Comparison of ENCODE assay signal across 8 cellular contexts in genomic region chr22:28948860-28949551, GRCh38.
DNase-seq lines count a peak whose midpoint lies in the region; ATAC-seq, FAIRE-seq and TF ChIP-seq lines count a peak whose summit lies in the region.
"Not testable (repeated sequence)": the region's sequence is repeated elsewhere in the genome, so short reads cannot be mapped to it uniquely, and the experiment has no call there.

No MANE protein-coding gene starts in this region.

- ATAC-seq in HepG2, result not testable (repeated sequence)

- H3K36me3 Mint-ChIP-seq in Calu3 (ENCODE audit: insufficient read depth, unreplicated experiment), result not testable (repeated sequence)
- H3K36me3 Mint-ChIP-seq in mesothelial cell of epicardium, result peaks cover 28% of the 10 kb centered on the region
- H3K36me3 Mint-ChIP-seq in nephron progenitor cell (ENCODE audit: low read depth), result peaks cover 35% of the 10 kb centered on the region

- H3K4me3 Mint-ChIP-seq in Calu3 (ENCODE audit: low read depth, unreplicated experiment); mesothelial cell of epicardium; nephron progenitor cell: not testable (repeated sequence)

- H3K27ac Mint-ChIP-seq in Calu3 (ENCODE audit: unreplicated experiment), result peak overlapping the region; percentile 53
- H3K27ac Mint-ChIP-seq in mesothelial cell of epicardium, result peak overlapping the region; percentile 64
- H3K27ac Mint-ChIP-seq in nephron progenitor cell, result peak overlapping the region; percentile 42

- TF ChIP-seq CTCF in Calu3 (IDR thresholded peaks at IDR 0.05; ENCODE audit: unreplicated experiment); HepG2 (CRISPR knock-in tag; IDR thresholded peaks at IDR 0.05); mesothelial cell of epicardium (IDR thresholded peaks at IDR 0.05; ENCODE audit: unreplicated experiment); nephron progenitor cell (IDR thresholded peaks at IDR 0.05); vagina (IDR thresholded peaks at IDR 0.05): not testable (repeated sequence)

- TF ChIP-seq RAD21 in HepG2 (CRISPR knock-in tag; IDR thresholded peaks at IDR 0.05), result not testable (repeated sequence)

- intact Hi-C loops in Calu3 (cut with micrococcal nuclease; ENCODE audit: unreplicated experiment); HepG2 (cut with micrococcal nuclease; ENCODE audit: unreplicated experiment); vagina (cut with DNase I): not testable (repeated sequence)

- peak overlapping the region; percentile 34; the same call in 1 of the 2 replicates for H3K4me2 ChIP-seq in HepG2 (ENCODE audit: low read depth, low read length)

- H3K9ac ChIP-seq in SK-N-MC (ENCODE audit: insufficient read length), result peak overlapping the region; percentile 39
- not testable (repeated sequence) for H3K9ac ChIP-seq in duodenal mucosa (ENCODE audit: low read depth in 1 of 2, low read length in 2 of 2); HepG2 (ENCODE audit: insufficient read depth, low read depth, low read length)

- not testable (repeated sequence) for H3K9me3 ChIP-seq in SK-N-MC (ENCODE audit: low read depth, low read length); small intestine (ENCODE audit: control insufficient read depth, low read depth); vagina
- H3K9me3 ChIP-seq in duodenal mucosa (ENCODE audit: control insufficient read depth in 1 of 2, low read length in 2 of 2) (peaks cover 11 to 13% of the 10 kb centered on the region in 2 donors), HepG2 (ENCODE audit: low read length) (peaks cover 10% of the 10 kb centered on the region; the same call in 1 of the 2 replicates)

- CTCF ChIA-PET in Calu3 (lab: Charles Lee), result interaction anchor here (1.0 kb wide), 1 partner anchor 15 kb away, joined by 3 read pairs; no protein-coding TSS in a partner anchor
- CTCF ChIA-PET in HepG2 (lab: Yijun Ruan, JAX; ENCODE audit: low intra/inter-chr PET ratio, low total read pairs), result not testable (repeated sequence)

- peak overlapping the region; percentile 59 for H3K4me3 ChIP-seq in SK-N-MC
- not testable (repeated sequence) for H3K4me3 ChIP-seq in duodenal mucosa (ENCODE audit: low read depth in 1 of 2, low read length in 2 of 2); HepG2 (replicated peaks in 1 of 3; ENCODE audit: insufficient read depth in 1 of 3, low read depth in 2 of 3, low read length in 3 of 3); small intestine (ENCODE audit: low read depth in 1 of 2, low read length in 2 of 2); vagina

- POLR2A ChIA-PET in HepG2 (lab: Yijun Ruan, JAX), result interaction anchor here (0.6 to 0.8 kb wide), 2 partner anchors 83 to 84 kb away, joined by 3 to 4 read pairs; no protein-coding TSS in a partner anchor

- not testable (repeated sequence) for TF ChIP-seq EP300 in HepG2 (IDR thresholded peaks at IDR 0.05; ENCODE audit: low read depth in 2 of 2, low read length in 2 of 2); HepG2 (CRISPR knock-in tag; IDR thresholded peaks at IDR 0.05; ENCODE audit: borderline replicate concordance)

- 96% methylated on average over 10 of the region's 10 CpGs for WGBS in HepG2 (ENCODE audit: low lambda C conversion rate)
- WGBS in small intestine, 3 donors, result 21 to 72% (median 45%) methylated on average over 10 of the region's 10 CpGs

- not testable (repeated sequence) for H3K27me3 Mint-ChIP-seq in Calu3 (ENCODE audit: unreplicated experiment); mesothelial cell of epicardium (ENCODE audit: low read depth); nephron progenitor cell (ENCODE audit: low read depth, poor library complexity)

- H3K4me1 Mint-ChIP-seq in Calu3 (ENCODE audit: low read depth, unreplicated experiment), result peaks cover 47% of the 10 kb centered on the region
- peaks cover 48% of the 10 kb centered on the region for H3K4me1 Mint-ChIP-seq in mesothelial cell of epicardium
- peaks cover 49% of the 10 kb centered on the region for H3K4me1 Mint-ChIP-seq in nephron progenitor cell

- TF ChIP-seq POLR2A in HepG2 (IDR thresholded peaks at IDR 0.05; ENCODE audit: insufficient read depth in 1 of 2, low read depth in 2 of 2, low read length in 2 of 2); vagina (IDR thresholded peaks at IDR 0.05): not testable (repeated sequence)

- in situ Hi-C loops in HepG2 (cut with HindIII; ENCODE audit: extremely low pct_ligation_motif_present, low pct_unique_long_range_greater_than_20kb), result not testable (repeated sequence)

- not testable (repeated sequence) for H3K36me3 ChIP-seq in SK-N-MC (ENCODE audit: insufficient read depth, low read length); duodenal mucosa (ENCODE audit: control insufficient read depth in 1 of 2, insufficient read depth in 2 of 2, low read length in 2 of 2); small intestine (ENCODE audit: control insufficient read depth in 2 of 2, insufficient read depth in 2 of 2, low read length in 2 of 2); vagina
- peaks cover 0 to 21% of the 10 kb centered on the region in 2 experiments; a peak in 2 of 5 replicates for H3K36me3 ChIP-seq in HepG2 (replicated peaks in 1 of 2; ENCODE audit: control insufficient read depth in 1 of 2, insufficient read depth in 2 of 2, low read length in 2 of 2)

- H3K4me1 ChIP-seq in duodenal mucosa (ENCODE audit: control insufficient read depth in 1 of 2, insufficient read depth in 2 of 2, low read length in 2 of 2) (peaks cover 9 to 33% of the 10 kb centered on the region in 2 donors), HepG2 (ENCODE audit: insufficient read depth, low read length) (peaks cover 78% of the 10 kb centered on the region), vagina (peaks cover 45% of the 10 kb centered on the region)
- H3K4me1 ChIP-seq in small intestine (ENCODE audit: control insufficient read depth in 2 of 2, insufficient read depth in 1 of 2, low read depth in 1 of 2, low read length in 1 of 2), result not testable (repeated sequence)

- BruUV-seq in Calu3 (replicated peaks; lab: Mats Ljungman, UMichigan); HepG2 (replicated peaks; lab: Mats Ljungman, UMichigan): not testable (repeated sequence)

- not testable (repeated sequence) for FAIRE-seq in HepG2 (lab: Jason Lieb, UNC); small intestine (lab: Jason Lieb, UNC)

- peak overlapping the region; percentile 82 for H3K27ac ChIP-seq in SK-N-MC
- peak overlapping the region; percentile 5 for H3K27ac ChIP-seq in duodenal mucosa (ENCODE audit: low read depth, low read length)
- H3K27ac ChIP-seq in HepG2 (ENCODE audit: extremely low read length, insufficient read depth, low read length), result peak overlapping the region; percentile 46
- H3K27ac ChIP-seq in small intestine (ENCODE audit: low read depth in 1 of 2, low read length in 1 of 2), result peak overlapping the region in 1 of 2 donors; percentile 35
- peak overlapping the region; percentile 18 for H3K27ac ChIP-seq in vagina

- H3K9me3 Mint-ChIP-seq in Calu3 (ENCODE audit: low read depth, unreplicated experiment), result not testable (repeated sequence)
- H3K9me3 Mint-ChIP-seq in mesothelial cell of epicardium, result peaks cover 23% of the 10 kb centered on the region
- peaks cover 35% of the 10 kb centered on the region for H3K9me3 Mint-ChIP-seq in nephron progenitor cell

- H4K20me1 ChIP-seq in HepG2 (ENCODE audit: insufficient read depth, low read length), result peaks cover 14% of the 10 kb centered on the region

- peaks cover 94% of the 10 kb centered on the region for H3K79me2 ChIP-seq in HepG2 (ENCODE audit: insufficient read depth, low read length)

- not testable (repeated sequence) for H3K27me3 ChIP-seq in duodenal mucosa (ENCODE audit: control insufficient read depth in 1 of 2, insufficient read depth in 2 of 2, low read length in 2 of 2); HepG2 (ENCODE audit: control insufficient read depth in 1 of 2, insufficient read depth in 2 of 2, low read length in 2 of 2); small intestine (ENCODE audit: control insufficient read depth in 2 of 2, insufficient read depth in 2 of 2, low read length in 2 of 2); vagina

- DNase-seq in Calu3 (peak; percentile 49), small intestine (peak; percentile 68)
- DNase-seq in SK-N-MC (ENCODE audit: low read depth, low spot score); HepG2 (ENCODE audit: low spot score); mesothelial cell of epicardium (ENCODE audit: low spot score in 2 of 2, unreplicated experiment in 2 of 2); nephron progenitor cell; vagina (ENCODE audit: extremely low spot score in 2 of 2): not testable (repeated sequence)

- H2AFZ ChIP-seq in HepG2 (ENCODE audit: low read length), result not testable (repeated sequence)

TF ChIP-seq in HepG2, 621 proteins besides CTCF, POLR2A, EP300 and RAD21:
- TF ChIP-seq, protein P1, sequence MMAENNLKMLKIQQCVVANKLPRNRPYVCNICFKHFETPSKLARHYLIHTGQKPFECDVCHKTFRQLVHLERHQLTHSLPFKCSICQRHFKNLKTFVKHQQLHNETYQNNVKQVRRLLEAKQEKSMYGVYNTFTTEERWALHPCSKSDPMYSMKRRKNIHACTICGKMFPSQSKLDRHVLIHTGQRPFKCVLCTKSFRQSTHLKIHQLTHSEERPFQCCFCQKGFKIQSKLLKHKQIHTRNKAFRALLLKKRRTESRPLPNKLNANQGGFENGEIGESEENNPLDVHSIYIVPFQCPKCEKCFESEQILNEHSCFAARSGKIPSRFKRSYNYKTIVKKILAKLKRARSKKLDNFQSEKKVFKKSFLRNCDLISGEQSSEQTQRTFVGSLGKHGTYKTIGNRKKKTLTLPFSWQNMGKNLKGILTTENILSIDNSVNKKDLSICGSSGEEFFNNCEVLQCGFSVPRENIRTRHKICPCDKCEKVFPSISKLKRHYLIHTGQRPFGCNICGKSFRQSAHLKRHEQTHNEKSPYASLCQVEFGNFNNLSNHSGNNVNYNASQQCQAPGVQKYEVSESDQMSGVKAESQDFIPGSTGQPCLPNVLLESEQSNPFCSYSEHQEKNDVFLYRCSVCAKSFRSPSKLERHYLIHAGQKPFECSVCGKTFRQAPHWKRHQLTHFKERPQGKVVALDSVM (CRISPR knock-in tag; IDR thresholded peaks at IDR 0.05), result peak; percentile 69; the same call in 1 of the 2 replicates
- TF ChIP-seq ZNF121 (CRISPR knock-in tag; IDR thresholded peaks at IDR 0.05), result peak; percentile 31; the same call in 1 of the 2 replicates
